ENCODE assay signal across 20 cellular contexts in the genomic region with DNA sequence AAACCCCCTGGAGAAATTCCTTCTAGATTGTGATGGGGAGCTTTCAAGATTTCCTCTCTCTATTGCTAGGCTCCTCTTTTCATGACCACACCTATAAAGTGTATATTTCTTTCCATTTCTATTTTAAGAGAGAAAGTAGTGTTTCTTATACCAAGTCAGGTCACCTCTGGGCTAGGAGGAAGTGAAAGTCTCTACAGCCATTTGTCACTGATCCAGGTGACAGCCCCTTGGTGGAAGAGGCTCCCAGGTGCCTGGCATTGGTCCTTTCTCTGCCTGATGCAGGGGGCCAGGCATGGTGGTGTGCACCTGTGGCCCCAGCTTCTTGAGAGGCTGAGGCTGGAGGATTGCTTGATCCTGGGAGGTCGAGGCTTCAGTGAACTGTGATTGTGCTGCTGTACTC.
DNase-seq lines count a peak whose midpoint lies in the region; ATAC-seq and TF ChIP-seq lines count a peak whose summit lies in the region.
"Had no signal": no experiment of that assay in that cellular context is flagged by ENCODE, and none has a peak within 500 bp of the region (broad histone marks: within the 10 kb centered on the region; RNA-seq: fewer than 3 reads in every experiment).

No MANE protein-coding gene starts in this region.

- peak; percentile 57 for ATAC-seq in GM19455 (IDR thresholded peaks at IDR 0.05; ENCODE audit: unreplicated experiment)
- ATAC-seq in HG02678 (IDR thresholded peaks at IDR 0.05; ENCODE audit: unreplicated experiment) = peak; percentile 57
- ATAC-seq in HG02763 (IDR thresholded peaks at IDR 0.05; ENCODE audit: unreplicated experiment) = no peak
- no peak for ATAC-seq in sciatic nerve
- ATAC-seq: A549, right cardiac atrium, Right ventricle myocardium inferior had no signal

- no peak overlapping the region for H3K9ac ChIP-seq in OCI-LY3 (ENCODE audit: low read length)
- H3K9ac ChIP-seq: KMS-11 had no signal

- DNase-seq in GM12864 (ENCODE audit: low read depth) (peak; percentile 73), SIG-M5 (lab: John Stamatoyannopoulos, UW) (no peak), mesothelial cell of epicardium (ENCODE audit: low spot score in 2 of 2, unreplicated experiment in 2 of 2) (no peak), sciatic nerve (ENCODE audit: low spot score) (no peak)
- DNase-seq: activated CD4-positive, alpha-beta T cell treated with anti-CD3 and anti-CD28 coated beads for 1 hour; activated CD8-positive, alpha-beta memory T cell treated with anti-CD3 and anti-CD28 coated beads, Interleukin-2, amount 50 U/mL, for 4 hours; activated gamma-delta T cell; amniotic stem cell; DMS53; H9; NCI-H226; right cardiac atrium; uterus had no signal

- no peaks in the 10 kb centered on the region for H3K79me2 ChIP-seq in OCI-LY3 (ENCODE audit: low read length)

- H3K36me3 ChIP-seq in OCI-LY3 (replicated peaks; ENCODE audit: low read depth, low read length) = no peaks in the 10 kb centered on the region
- H3K36me3 ChIP-seq: uterus had no signal

- H3K4me3 Mint-ChIP-seq in mesothelial cell of epicardium = no peak overlapping the region
- H3K4me3 Mint-ChIP-seq: H9 had no signal

- H3K27me3 ChIP-seq in OCI-LY3 (ENCODE audit: low read depth, low read length) = peaks cover 53% of the 10 kb centered on the region
- H3K27me3 ChIP-seq: uterus had no signal

- H4K20me1 ChIP-seq in OCI-LY3 (ENCODE audit: insufficient read depth, low read length) = no peaks in the 10 kb centered on the region

- H3K4me2 ChIP-seq in OCI-LY3 (ENCODE audit: low read length) = peak overlapping the region; percentile 30
- H3K4me2 ChIP-seq: A549, KMS-11 had no signal

- peaks cover 12% of the 10 kb centered on the region for H3K9me3 Mint-ChIP-seq in mesothelial cell of epicardium

- no peak overlapping the region for H3K4me3 ChIP-seq in GM12864 (ENCODE audit: low read depth, low read length)
- H3K4me3 ChIP-seq in OCI-LY3 (ENCODE audit: low read length) = no peak overlapping the region
- H3K4me3 ChIP-seq: A549, uterus had no signal

- no peaks in the 10 kb centered on the region; the same call in 1 of the 2 replicates for H3K9me3 ChIP-seq in OCI-LY3 (ENCODE audit: insufficient read depth, low read length)
- H3K9me3 ChIP-seq: uterus had no signal

- peaks cover 41% of the 10 kb centered on the region for H3K27me3 Mint-ChIP-seq in mesothelial cell of epicardium (ENCODE audit: low read depth)

- H3K36me3 Mint-ChIP-seq in mesothelial cell of epicardium = no peaks in the 10 kb centered on the region

- no peak overlapping the region for H3K27ac ChIP-seq in OCI-LY3 (ENCODE audit: low read length)
- H3K27ac ChIP-seq: A549, KMS-11, uterus had no signal

- intact Hi-C loops in sciatic nerve (cut with DNase I) = no loop called here

- H3K4me1 Mint-ChIP-seq in mesothelial cell of epicardium = no peaks in the 10 kb centered on the region

- H2AFZ ChIP-seq in OCI-LY3 (ENCODE audit: low read depth, low read length) = no peak overlapping the region

- peaks cover 9% of the 10 kb centered on the region for H3K4me1 ChIP-seq in OCI-LY3 (ENCODE audit: low read length)
- H3K4me1 ChIP-seq: A549, uterus had no signal

- no peak overlapping the region for H3K27ac Mint-ChIP-seq in mesothelial cell of epicardium
- H3K27ac Mint-ChIP-seq: H9 had no signal

- TF ChIP-seq CTCF in GM12864 (IDR thresholded peaks at IDR 0.05; ENCODE audit: low read depth, low read length, missing control alignments) (no peak), OCI-LY3 (IDR thresholded peaks at IDR 0.05; ENCODE audit: low read depth, low read length) (no peak), mesothelial cell of epicardium (IDR thresholded peaks at IDR 0.05; ENCODE audit: unreplicated experiment) (no peak)

Comparison
In these comparisons a context has a peak if more than half of its experiments do, and no peak if none do; other contexts are left out.
1. ATAC-seq: peak in GM19455 (single experiment) and HG02678 (single experiment); none in HG02763 (single experiment) and sciatic nerve (single experiment).